8 cellular contexts compared by ENCODE assay signal in genomic region chr14:67816326-67817009, GRCh38. TPM values are rescaled to one million over a fixed set of nuclear protein-coding genes. Genes with fewer than 3 reads are reported as not detected.
DNase-seq lines count a peak whose midpoint lies in the region; ATAC-seq lines count a peak whose summit lies in the region.

Gene ZFYVE26 (minus strand): TSS chr14:67816590. CDS start chr14:67815963, 627 bp downstream.

- H3K36me3 ChIP-seq in endocrine pancreas (ENCODE audit: control insufficient read depth, insufficient read depth, low read length): no peaks in the 10 kb centered on the region
- peaks cover 0 to 23% of the 10 kb centered on the region in 2 experiments for H3K36me3 ChIP-seq in mesenchymal stem cell (ENCODE audit: control insufficient read depth in 1 of 2, insufficient read depth in 2 of 2, low read depth in 1 of 2, low read length in 2 of 2)

- peak within 1 kb of the TSS; percentile 66 for H2AFZ ChIP-seq in mesenchymal stem cell (ENCODE audit: low read depth, low read length)

- H4K91ac ChIP-seq in mesenchymal stem cell (ENCODE audit: low read length): peak within 1 kb of the TSS; percentile 27

- H3K79me1 ChIP-seq in mesenchymal stem cell (replicated peaks; ENCODE audit: low read length, poor library complexity, severe bottlenecking): peaks cover 15% of the 10 kb centered on the region

- no peak within 1 kb of the TSS for H2BK5ac ChIP-seq in mesenchymal stem cell (ENCODE audit: low read depth, low read length, poor library complexity, severe bottlenecking)

- H3K4me1 ChIP-seq in endocrine pancreas (ENCODE audit: control insufficient read depth, insufficient read depth, low read length) (peaks cover 12% of the 10 kb centered on the region), mesenchymal stem cell (ENCODE audit: control insufficient read depth, insufficient read depth, low read depth, low read length) (peaks cover 6% of the 10 kb centered on the region)

- peak; percentile 69 for ATAC-seq in GM21360 (IDR thresholded peaks at IDR 0.05; ENCODE audit: unreplicated experiment)

- H3K18ac ChIP-seq in mesenchymal stem cell (ENCODE audit: low read depth in 1 of 2, low read length in 2 of 2): peak within 1 kb of the TSS; percentile 52 to 67

- H2BK15ac ChIP-seq in mesenchymal stem cell (ENCODE audit: low read depth, poor library complexity, severe bottlenecking): no peak within 1 kb of the TSS

- no peak within 1 kb of the TSS for H2AK5ac ChIP-seq in mesenchymal stem cell (ENCODE audit: low read length, severe bottlenecking)

- H3K9me3 ChIP-seq in endocrine pancreas (ENCODE audit: control insufficient read depth, low read length) (no peaks in the 10 kb centered on the region), mesenchymal stem cell (ENCODE audit: control insufficient read depth, low read length) (no peaks in the 10 kb centered on the region)

- peak within 1 kb of the TSS; percentile 42 to 61 for H3K4ac ChIP-seq in mesenchymal stem cell (ENCODE audit: low read depth in 1 of 2, low read length in 2 of 2)

- peak within 1 kb of the TSS; percentile 76 for H3K27ac ChIP-seq in mesenchymal stem cell (ENCODE audit: low read length, poor library complexity, severe bottlenecking)

- H4K8ac ChIP-seq in mesenchymal stem cell (ENCODE audit: low read length): peak within 1 kb of the TSS; percentile 86

- peak within 1 kb of the TSS; percentile 92 for H3K4me2 ChIP-seq in mesenchymal stem cell (ENCODE audit: low read length, poor library complexity, severe bottlenecking)

- 2% methylated on average over 26 of the region's 26 CpGs for WGBS in mesenchymal stem cell

- DNase-seq in COLO668 (lab: John Stamatoyannopoulos, UW; ENCODE audit: unreplicated experiment): peak; percentile 95
- DNase-seq in HT1080 (ENCODE audit: low read depth): peak; percentile 96
- DNase-seq in NOMO-1 treated with DMSO at 0.1 percent for 48 hours (lab: John Stamatoyannopoulos, UW; ENCODE audit: unreplicated experiment): peak; percentile 97
- peak; percentile 79 to 85 for DNase-seq in activated CD8-positive, alpha-beta memory T cell treated with anti-CD3 and anti-CD28 coated beads for 4 hours (ENCODE audit: low read depth in 2 of 2)
- DNase-seq in mesenchymal stem cell: peak; percentile 96
- DNase-seq in stimulated activated CD8-positive, alpha-beta memory T cell treated with anti-CD3 and anti-CD28 coated beads, Interleukin-12 subunit alpha, Interleukin-12 subunit beta, amount 100 ng/mL, for 4 hours (ENCODE audit: low read depth): peak; percentile 71

- H3K14ac ChIP-seq in mesenchymal stem cell (ENCODE audit: low read length in 2 of 2): no peak within 1 kb of the TSS

- H3K23ac ChIP-seq in mesenchymal stem cell (ENCODE audit: low read length in 2 of 2): no peak within 1 kb of the TSS

- H3K27me3 ChIP-seq in endocrine pancreas (ENCODE audit: control insufficient read depth, insufficient read depth, low read length) (no peaks in the 10 kb centered on the region), mesenchymal stem cell (ENCODE audit: control insufficient read depth in 1 of 2, insufficient read depth in 1 of 2, low read length in 2 of 2) (no peaks in the 10 kb centered on the region)

- H2BK120ac ChIP-seq in mesenchymal stem cell (ENCODE audit: low read depth, low read length): no peak within 1 kb of the TSS

- H3K4me3 ChIP-seq in endocrine pancreas (ENCODE audit: control insufficient read depth, insufficient read depth, low read length) (peak within 1 kb of the TSS; percentile 86), mesenchymal stem cell (ENCODE audit: insufficient read depth in 1 of 2, low read depth in 1 of 2, low read length in 2 of 2) (peak within 1 kb of the TSS; percentile 85 to 93)

- H3K9ac ChIP-seq in endocrine pancreas (ENCODE audit: control insufficient read depth, insufficient read depth, low read length) (peak within 1 kb of the TSS; percentile 93), mesenchymal stem cell (ENCODE audit: low read length) (peak within 1 kb of the TSS; percentile 95)

- no peak within 1 kb of the TSS for H2BK12ac ChIP-seq in mesenchymal stem cell (ENCODE audit: low read length in 2 of 2)

RNA-seq across cellular contexts. Expression of gene ZFYVE26, which starts in this region (rescaled TPM):
- 7.2 and 13.4 TPM in 2 replicates for total RNA-seq in HT1080 (2014; rRNA removed; shearing (Covaris generic))
- 3.3 and 5.0 TPM in 2 replicates for polyA plus RNA-seq in HT1080 (2015; cell fraction: cytosol; rRNA removed)
- 15.6 and 16.3 TPM in 2 replicates for polyA plus RNA-seq in HT1080 (2015; cell fraction: nucleus; rRNA removed)
- polyA plus RNA-seq in mesenchymal stem cell (2013, experiment 1 of 2): 11.4 TPM
- 9.5 TPM for polyA plus RNA-seq in mesenchymal stem cell (2013, experiment 2 of 2)

Comparison
In these comparisons a context has a peak if more than half of its experiments do, and no peak if none do; other contexts are left out.
1. Peak in every context shown above with its lines: DNase-seq, ATAC-seq, H3K4me3 ChIP-seq and H3K27ac ChIP-seq.